ENCODE assay signal across 34 cellular contexts in the genomic region with DNA sequence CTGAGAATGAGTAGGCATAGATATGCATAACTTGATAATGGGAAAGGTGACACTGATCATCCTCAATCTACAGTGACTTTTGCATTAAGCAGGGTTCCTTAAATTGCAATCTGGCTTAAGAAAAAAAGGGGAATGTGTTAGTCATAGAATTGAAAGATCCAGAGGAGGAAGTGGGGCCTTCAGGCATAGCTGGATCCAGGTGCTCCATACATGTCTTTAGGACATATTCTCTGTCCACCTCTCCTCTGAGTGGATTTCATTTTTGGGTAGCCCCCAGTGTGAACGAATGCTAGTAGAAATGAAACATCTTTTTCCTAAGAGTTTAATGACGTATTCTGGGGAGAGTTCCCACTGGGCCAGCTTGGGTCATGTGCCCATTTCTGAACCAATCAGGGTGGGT. TPM values are rescaled to one million over a fixed set of nuclear protein-coding genes. Genes with fewer than 3 reads are reported as not detected.
"Had no signal": no experiment of that assay in that cellular context is flagged by ENCODE, and none has a peak within 500 bp of the region (broad histone marks: within the 10 kb centered on the region; RNA-seq: fewer than 3 reads in every experiment).

No MANE protein-coding gene starts in this region.

- H3K36me3 ChIP-seq: adrenal gland, brain microvascular endothelial cell, breast epithelium had no signal

- H3K4me3 ChIP-seq: adrenal gland, body of pancreas, breast epithelium had no signal

- DNase-seq: activated B cell treated with CpG ODN at 0.5 μM for 24 hours; activated CD4-positive, alpha-beta memory T cell treated with anti-CD3 and anti-CD28 coated beads for 36 hours; activated CD4-positive, alpha-beta T cell treated with anti-CD3 and anti-CD28 coated beads for 4 hours; activated CD4-positive, alpha-beta T cell treated with anti-CD3 and anti-CD28 coated beads, Interleukin-2, amount 10 ng/mL, durations not matched to agents 24 days and 14 days; activated CD4-positive, alpha-beta T cell treated with anti-CD3 and anti-CD28 coated beads, Interleukin-2, amount 50 U/mL, for 1 hour; activated CD4-positive, alpha-beta T cell treated with anti-CD3 and anti-CD28 coated beads, Interleukin-2, amount 50 U/mL, for 4 hours; activated CD4-positive, CD25-positive, alpha-beta regulatory T cell treated with anti-CD3 and anti-CD28 coated beads, Interleukin-2, amount 50 U/mL, for 72 hours; activated CD8-positive, alpha-beta memory T cell treated with anti-CD3 and anti-CD28 coated beads, Interleukin-2, amount 50 U/mL, for 4 hours; activated CD8-positive, alpha-beta T cell treated with anti-CD3 and anti-CD28 coated beads for 36 hours; activated effector memory CD4-positive, alpha-beta T cell treated with anti-CD3 and anti-CD28 coated beads, Interleukin-2, amount 50 U/mL, for 16 hours; activated gamma-delta T cell treated with Interleukin-2 at 50 U/mL for 16 hours; activated naive CD4-positive, alpha-beta T cell; activated naive CD4-positive, alpha-beta T cell treated with anti-CD3 and anti-CD28 coated beads for 36 hours; activated naive CD4-positive, alpha-beta T cell treated with anti-CD3 and anti-CD28 coated beads, Interleukin-2, amount 50 U/mL, for 16 hours; activated naive CD8-positive, alpha-beta T cell treated with anti-CD3 and anti-CD28 coated beads for 36 hours; activated T-cell treated with anti-CD3 and anti-CD28 coated beads for 4 hours; activated T-cell treated with anti-CD3 and anti-CD28 coated beads, Interleukin-2, amount 50 U/mL, for 1 hour; activated T-cell treated with anti-CD3 and anti-CD28 coated beads, Interleukin-2, amount 50 U/mL, for 4 hours; activated T-cell treated with anti-CD3 and anti-CD28 coated beads, Interleukin-2, amount 50 U/mL, for 72 hours; adrenal gland; amniotic stem cell; aorta; body of pancreas; brain microvascular endothelial cell; central memory CD4-positive, alpha-beta T cell; T-helper 1 cell; T-helper 2 cell; T-helper 9 cell had no signal

- H3K4me1 ChIP-seq: adrenal gland, body of pancreas, breast epithelium had no signal

- ATAC-seq: activated CD8-positive, alpha-beta T cell treated with anti-CD3 and anti-CD28 coated beads for 36 hours; activated naive CD4-positive, alpha-beta T cell treated with anti-CD3 and anti-CD28 coated beads, Interleukin-2, amount 50 U/mL, for 72 hours; activated T-cell treated with anti-CD3 and anti-CD28 coated beads, Interleukin-2, amount 50 U/mL, for 4 hours; activated T-cell treated with anti-CD3 and anti-CD28 coated beads, Interleukin-2, amount 50 U/mL, for 72 hours; activated T-helper 17 cell treated with anti-CD3 and anti-CD28 coated beads, Interleukin-2, amount 50 U/mL, for 72 hours; body of pancreas had no signal

- H3K27ac ChIP-seq: adrenal gland, body of pancreas, brain microvascular endothelial cell, breast epithelium, VCaP had no signal

- H3K9me3 ChIP-seq: adrenal gland, body of pancreas, breast epithelium had no signal

- H3K27me3 ChIP-seq: adrenal gland, body of pancreas, brain microvascular endothelial cell, breast epithelium had no signal

- FAIRE-seq: astrocyte, TTC549 had no signal

RNA-seq across cellular contexts. Expression of gene CCDC63, which starts 27.6 kb away (rescaled TPM):
- polyA plus RNA-seq: adrenal gland, aorta had no signal
